ENCODE assay signal across 12 cellular contexts in genomic region chr1:92754000-92754787, GRCh38. TPM values are rescaled to one million over a fixed set of nuclear protein-coding genes. Genes with fewer than 3 reads are reported as not detected.
DNase-seq lines count a peak whose midpoint lies in the region; TF ChIP-seq lines count a peak whose summit lies in the region.
"Had no signal": no experiment of that assay in that cellular context is flagged by ENCODE, and none has a peak within 500 bp of the region (broad histone marks: within the 10 kb centered on the region; RNA-seq: fewer than 3 reads in every experiment).

No MANE protein-coding gene starts in this region.

- no peak overlapping the region; the same call in 1 of the 2 replicates for H3K4me3 ChIP-seq in GM23248
- no peak overlapping the region; a peak in 1 of 4 replicates for H3K4me3 ChIP-seq in SK-N-SH (ENCODE audit: low read depth in 2 of 2, low read length in 1 of 2)
- no peak overlapping the region for H3K4me3 ChIP-seq in fibroblast of mammary gland (ENCODE audit: control insufficient read depth, low read depth, low read length)
- H3K4me3 ChIP-seq in skeletal muscle satellite cell (ENCODE audit: low read length), result no peak overlapping the region
- H3K4me3 ChIP-seq in dorsolateral prefrontal cortex, result no peak overlapping the region

- TF ChIP-seq CTCF in SK-N-SH (IDR thresholded peaks at IDR 0.05) (no peak), fibroblast of mammary gland (conservative IDR thresholded peaks at IDR 0.05; ENCODE audit: control insufficient read depth, insufficient read depth, low read depth, low read length) (no peak), dorsolateral prefrontal cortex (IDR thresholded peaks at IDR 0.05 in 54 of 56, conservative IDR thresholded peaks at IDR 0.05 in 2 of 56; ENCODE audit: low read depth in 1 of 56, partially characterized antibody in 56 of 56) (peak in 1 of 56 donors; percentile 15)

- H3F3A ChIP-seq in GM23248 (ENCODE audit: insufficient read depth), result peaks cover 49% of the 10 kb centered on the region
- H3F3A ChIP-seq in SK-N-SH (replicated peaks; ENCODE audit: insufficient read depth), result peaks cover 28% of the 10 kb centered on the region

- H3K36me3 ChIP-seq in GM23248 (ENCODE audit: low read depth), result no peaks in the 10 kb centered on the region
- no peaks in the 10 kb centered on the region for H3K36me3 ChIP-seq in SK-N-SH (replicated peaks in 1 of 2; ENCODE audit: control insufficient read depth in 1 of 2, insufficient read depth in 2 of 2, low read length in 1 of 2)
- H3K36me3 ChIP-seq in skeletal muscle satellite cell (ENCODE audit: insufficient read depth, low read length), result no peaks in the 10 kb centered on the region

- H4K20me1 ChIP-seq in GM23248 (ENCODE audit: insufficient read depth) (no peaks in the 10 kb centered on the region), SK-N-SH (ENCODE audit: insufficient read depth) (peaks cover 11% of the 10 kb centered on the region; the same call in 1 of the 2 replicates)

- peak overlapping the region; percentile 84 for H3K27ac ChIP-seq in GM23248
- peak overlapping the region in 1 of 2 experiments; percentile 54; a peak in 2 of 4 replicates for H3K27ac ChIP-seq in SK-N-SH (ENCODE audit: low read depth in 2 of 2, low read length in 1 of 2)
- peak overlapping the region in 20 of 59 donors; percentile 2 to 80 (median 47) for H3K27ac ChIP-seq in dorsolateral prefrontal cortex

- H3K9me3 ChIP-seq in GM23248 (ENCODE audit: low read depth) (no peaks in the 10 kb centered on the region), SK-N-SH (no peaks in the 10 kb centered on the region), skeletal muscle satellite cell (replicated peaks; ENCODE audit: low read length) (no peaks in the 10 kb centered on the region)

- no peaks in the 10 kb centered on the region for H3K9me2 ChIP-seq in GM23248 (ENCODE audit: insufficient read depth)
- no peaks in the 10 kb centered on the region for H3K9me2 ChIP-seq in SK-N-SH

- H3K9ac ChIP-seq in GM23248 (peak overlapping the region; percentile 23; the same call in 1 of the 2 replicates), SK-N-SH (no peak overlapping the region), skeletal muscle satellite cell (ENCODE audit: low read depth, low read length) (no peak overlapping the region)

- intact Hi-C loops in dorsolateral prefrontal cortex (cut with DNase I), result loop anchor here in 1 of 2 donors (5.0 to 10.0 kb wide), 2 partner anchors 78 to 241 kb away; partner anchors contain the start of gene RPL5

- POLR2A ChIA-PET in SK-N-SH (lab: Yijun Ruan, JAX), result no interaction called here

- in situ Hi-C loops in GM23248 (cut with MboI), result no loop called here

- H3K79me2 ChIP-seq in GM23248 (ENCODE audit: insufficient read depth) (peaks cover 66% of the 10 kb centered on the region), SK-N-SH (ENCODE audit: insufficient read depth) (peaks cover 63% of the 10 kb centered on the region)

- no peak overlapping the region for H2AFZ ChIP-seq in GM23248
- H2AFZ ChIP-seq in SK-N-SH (ENCODE audit: low read depth), result no peak overlapping the region

- TF ChIP-seq EP300 in SK-N-SH (IDR thresholded peaks at IDR 0.05; ENCODE audit: borderline replicate concordance in 1 of 2, low read depth in 1 of 2, low read length in 1 of 2), result peak in 1 of 2 experiments; percentile 22; a peak in 1 of 4 replicates

- 95 to 96% methylated on average over 1 of the region's 1 CpG for WGBS in GM23248 (ENCODE audit: low coverage in 1 of 2, low lambda C conversion rate in 2 of 2, missing lambda C conversion rate in 2 of 2), 2 experiments
- 89% methylated on average over 1 of the region's 1 CpG for WGBS in SK-N-SH (ENCODE audit: low lambda C conversion rate)

- H3K27me3 ChIP-seq in GM23248 (replicated peaks; ENCODE audit: insufficient read depth) (no peaks in the 10 kb centered on the region), SK-N-SH (ENCODE audit: insufficient read depth) (no peaks in the 10 kb centered on the region), skeletal muscle satellite cell (ENCODE audit: control insufficient read depth, insufficient read depth, low read length) (no peaks in the 10 kb centered on the region), dorsolateral prefrontal cortex (no peaks in the 10 kb centered on the region)

- peaks cover 50% of the 10 kb centered on the region for H3K4me1 ChIP-seq in GM23248 (ENCODE audit: insufficient read depth)
- peaks cover 0 to 11% of the 10 kb centered on the region in 2 experiments; a peak in 3 of 4 replicates for H3K4me1 ChIP-seq in SK-N-SH (ENCODE audit: control insufficient read depth in 1 of 2, insufficient read depth in 2 of 2, low read depth in 1 of 2, low read length in 1 of 2)
- peaks cover 34% of the 10 kb centered on the region for H3K4me1 ChIP-seq in skeletal muscle satellite cell (ENCODE audit: control insufficient read depth, insufficient read depth, low read length)

- H3K4me2 ChIP-seq in GM23248 (ENCODE audit: unreplicated experiment) (peak overlapping the region; percentile 52), SK-N-SH (peak overlapping the region; percentile 23; the same call in 1 of the 2 replicates), skeletal muscle satellite cell (ENCODE audit: low read length) (peak overlapping the region; percentile 28)

- DNase-seq in GM23248, result peak; percentile 82
- no peak for DNase-seq in SK-N-SH
- DNase-seq in fibroblast of mammary gland (ENCODE audit: low read depth), result peak; percentile 65
- no peak for DNase-seq in anterior cingulate cortex (lab: John Stamatoyannopoulos, UW)
- no peak for DNase-seq in cerebellum (ENCODE audit: low spot score)
- DNase-seq in dorsolateral prefrontal cortex, result no peak
- DNase-seq: activated CD8-positive, alpha-beta memory T cell treated with anti-CD3 and anti-CD28 coated beads, Interleukin-2, amount 10 ng/mL, durations not matched to agents 7 days and 5 days; activated naive CD4-positive, alpha-beta T cell treated with anti-CD3 and anti-CD28 coated beads, Interleukin-2, amount 50 U/mL, for 16 hours; NCI-H1417; NCI-H510A treated with DMSO at 0.1 percent for 48 hours; nucleus accumbens had no signal

- no peak for TF ChIP-seq RAD21 in SK-N-SH (IDR thresholded peaks at IDR 0.05; ENCODE audit: low read length)

- CTCF ChIA-PET in SK-N-SH (lab: Yijun Ruan, JAX), result interaction anchor here (1.1 to 1.6 kb wide), 3 partner anchors 9 to 78 kb away, joined by 3 to 5 read pairs (median 3); partner anchors contain the start of gene RPL5

TF ChIP-seq in SK-N-SH, 30 proteins besides CTCF, POLR2A, EP300 and RAD21 (continues in another document):
- peak; percentile 53; the same call in 1 of the 2 replicates for TF ChIP-seq TCF12 (IDR thresholded peaks at IDR 0.05)
- TF ChIP-seq PBX3 (IDR thresholded peaks at IDR 0.05), result 0 out of 2 replicates have a peak, but pooled peaks have one; percentile 1
- no peak for TF ChIP-seq MEF2A (IDR thresholded peaks at IDR 0.05; ENCODE audit: borderline replicate concordance, low read depth)
- no peak for TF ChIP-seq REST (IDR thresholded peaks at IDR 0.05; ENCODE audit: low read depth, low read length)
- TF ChIP-seq RCOR1 (IDR thresholded peaks at IDR 0.05; ENCODE audit: low read length), result no peak

RNA-seq across cellular contexts. Expression of gene EVI5, which starts 30.7 kb away (rescaled TPM):
- 16.5 and 24.5 TPM in 2 replicates for total RNA-seq in GM23248 (2014; rRNA removed; shearing (Covaris generic))
- polyA plus RNA-seq in GM23248 (2016; fragmentation: Nextera tagmentation; extraction: Ambion mirVana) (18.7 and 20.0 TPM in 2 replicates), SK-N-SH (2012; rRNA removed) (5.7 and 6.2 TPM in 2 replicates)
- 8.6 and 11.2 TPM in 2 replicates for polyA plus RNA-seq in SK-N-SH (2012; cell fraction: cytosol; rRNA removed)
- 3.4 and 6.4 TPM in 2 replicates for polyA plus RNA-seq in SK-N-SH (2012; cell fraction: nucleus; rRNA removed)
- total RNA-seq in skeletal muscle satellite cell (2012; rRNA removed), result 15.5 and 17.7 TPM in 2 replicates
- total RNA-seq in cerebellum (51.3 TPM), dorsolateral prefrontal cortex (10 to 100 TPM; 37.6 to 71.9 (median 55.0) TPM)

Comparison
In these comparisons a context has a peak if more than half of its experiments do, and no peak if none do; other contexts are left out.
1. DNase-seq: peak in GM23248 (single experiment) and fibroblast of mammary gland (single experiment); none in SK-N-SH (single experiment), anterior cingulate cortex (0 of 58), cerebellum (single experiment) and dorsolateral prefrontal cortex (0 of 10).
2. Peak in every context shown above with its lines, with median percentiles within 50 percentile points of each other: H3K4me2 ChIP-seq.